ENCODE assay signal across 19 cellular contexts in the genomic region with DNA sequence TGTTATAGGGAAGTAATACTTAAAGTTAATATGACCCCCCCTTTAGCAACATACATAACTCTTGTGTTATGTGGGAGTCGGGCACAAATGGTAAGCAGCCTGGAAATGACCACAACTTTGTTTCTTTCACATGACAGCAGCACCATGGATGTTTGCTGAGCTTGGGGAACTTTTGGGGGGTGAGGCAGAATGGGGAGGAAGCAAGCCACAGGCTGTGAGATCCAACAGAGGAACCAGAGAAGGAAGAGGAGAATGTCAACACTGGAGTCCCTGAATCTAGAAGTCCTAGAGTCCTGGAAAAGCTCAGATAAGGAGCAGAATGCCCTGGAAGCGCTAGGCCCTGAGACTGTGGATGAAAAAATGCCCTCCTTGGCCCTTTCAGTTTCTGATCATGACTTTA. TPM values are rescaled to one million over a fixed set of nuclear protein-coding genes. Genes with fewer than 3 reads are reported as not detected.
"Had no signal": no experiment of that assay in that cellular context is flagged by ENCODE, and none has a peak within 500 bp of the region (broad histone marks: within the 10 kb centered on the region; RNA-seq: fewer than 3 reads in every experiment).

No MANE protein-coding gene starts in this region.

- H3K4me1 ChIP-seq: esophagus squamous epithelium, foreskin keratinocyte, right atrium auricular region, stomach had no signal

- DNase-seq: dermis blood vessel endothelial cell; esophagus squamous epithelium; foreskin keratinocyte; kidney; left cardiac atrium; naive thymus-derived CD4-positive, alpha-beta T cell; posterior cingulate gyrus; small intestine; stimulated activated CD4-positive, alpha-beta T cell treated with anti-CD3 and anti-CD28 coated beads, Interleukin-12 subunit alpha, Interleukin-12 subunit beta, amount 100 ng/mL, for 4 hours; stimulated activated naive CD4-positive, alpha-beta T cell; stomach; substantia nigra; trophoblast cell had no signal

- H3K36me3 ChIP-seq: esophagus squamous epithelium, neutrophil, right atrium auricular region, thoracic aorta had no signal

- H3K4me3 ChIP-seq: esophagus squamous epithelium, right atrium auricular region, stomach, thoracic aorta had no signal

- H3K27me3 ChIP-seq: esophagus squamous epithelium, neutrophil, right atrium auricular region, stomach had no signal

- FAIRE-seq: kidney, small intestine had no signal

- H3K9me3 ChIP-seq: esophagus squamous epithelium, neutrophil, right atrium auricular region, stomach, thoracic aorta had no signal

- H3K27ac ChIP-seq: esophagus squamous epithelium, foreskin keratinocyte, neutrophil, right atrium auricular region, stomach, thoracic aorta had no signal

- ATAC-seq: foreskin keratinocyte; left cardiac atrium; naive thymus-derived CD4-positive, alpha-beta T cell had no signal

RNA-seq across cellular contexts. Expression of gene CFAP91, which starts 38.9 kb away (rescaled TPM):
- total RNA-seq: lung microvascular endothelial cell, osteocyte had no signal

RNA-seq across cellular contexts. Expression of gene NR1I2, which starts 40.2 kb away (rescaled TPM):
- total RNA-seq: esophagus squamous epithelium, foreskin keratinocyte, lung microvascular endothelial cell, mononuclear cell, osteocyte, thoracic aorta had no signal
- polyA plus RNA-seq: foreskin keratinocyte had no signal
